ENCODE assay signal across 10 cellular contexts in genomic region chr15:69081310-69082004, GRCh38.
DNase-seq lines count a peak whose midpoint lies in the region; ATAC-seq, FAIRE-seq and TF ChIP-seq lines count a peak whose summit lies in the region.
"Had no signal": no experiment of that assay in that cellular context is flagged by ENCODE, and none has a peak within 500 bp of the region (broad histone marks: within the 10 kb centered on the region; RNA-seq: fewer than 3 reads in every experiment).

No MANE protein-coding gene starts in this region.

- H3K9ac ChIP-seq in SK-N-SH, result no peak overlapping the region

- peak; percentile 11; the same call in 1 of the 2 replicates for TF ChIP-seq CTCF in SK-N-SH (IDR thresholded peaks at IDR 0.05)
- peak in 2 of 12 donors; percentile 11 to 12 for TF ChIP-seq CTCF in heart left ventricle (IDR thresholded peaks at IDR 0.05)
- TF ChIP-seq CTCF in pancreas (IDR thresholded peaks at IDR 0.05), result no peak

- peak overlapping the region; percentile 69 to 83 for H3K27ac ChIP-seq in SK-N-SH (ENCODE audit: low read depth in 2 of 2, low read length in 1 of 2)
- H3K27ac ChIP-seq in heart left ventricle, result peak overlapping the region; percentile 70 to 90 (median 83)
- peak overlapping the region in 2 of 4 donors; percentile 34 to 36 for H3K27ac ChIP-seq in pancreas

- CTCF ChIA-PET in SK-N-SH (lab: Yijun Ruan, JAX) (interaction anchor here (0.9 kb wide), 1 partner anchor 15 kb away, joined by 4 read pairs; no protein-coding TSS in a partner anchor), HEK293T (lab: Yijun Ruan, JAX) (no interaction called here)

- H3K4me1 ChIP-seq in SK-N-SH (ENCODE audit: control insufficient read depth in 1 of 2, insufficient read depth in 2 of 2, low read depth in 1 of 2, low read length in 1 of 2) (peaks cover 29 to 38% of the 10 kb centered on the region in 2 experiments), heart left ventricle (peaks cover 0 to 45% (median 37%) of the 10 kb centered on the region in 12 donors), pancreas (peaks cover 0 to 6% (median 0%) of the 10 kb centered on the region in 3 donors)

- POLR2A ChIA-PET in SK-N-SH (lab: Yijun Ruan, JAX), result no interaction called here
- POLR2A ChIA-PET in HEK293T (lab: Yijun Ruan, JAX), result interaction anchor here (1.5 to 1.8 kb wide), 2 partner anchors 79 to 381 kb away, joined by 3 to 5 read pairs; partner anchors contain the start of gene GLCE

- H3K79me2 ChIP-seq in SK-N-SH (ENCODE audit: insufficient read depth), result no peaks in the 10 kb centered on the region

- H3K36me3 ChIP-seq in SK-N-SH (replicated peaks in 1 of 2; ENCODE audit: control insufficient read depth in 1 of 2, insufficient read depth in 2 of 2, low read length in 1 of 2), result no peaks in the 10 kb centered on the region
- H3K36me3 ChIP-seq in heart left ventricle, result no peaks in the 10 kb centered on the region
- no peaks in the 10 kb centered on the region for H3K36me3 ChIP-seq in pancreas

- H2AFZ ChIP-seq in SK-N-SH (ENCODE audit: low read depth), result peak overlapping the region; percentile 80; the same call in 1 of the 2 replicates

- DNase-seq in AG08395 (ENCODE audit: low spot score) (peak; percentile 48), SK-N-SH (no peak), heart left ventricle (peak; percentile 78 to 87 (median 80)), pancreas (peak in 3 of 6 donors; percentile 18 to 29 (median 26)), HEK293T (ENCODE audit: extremely low spot score) (no peak), NCI-H524 (lab: John Stamatoyannopoulos, UW) (no peak), DMS79 treated with DMSO at 0.1 percent for 48 hours (lab: John Stamatoyannopoulos, UW) (no peak), head of caudate nucleus (no peak)
- DNase-seq: effector CD8-positive, alpha-beta T cell had no signal

- intact Hi-C loops in heart left ventricle (cut with DNase I) (loop anchor here in 5 of 10 donors (2.0 to 5.0 kb wide), 2 partner anchors 79 to 81 kb away; partner anchors contain the start of gene GLCE (in 5 of the 5)), pancreas (cut with DNase I) (no loop called here), head of caudate nucleus (cut with DNase I) (no loop called here)

- no peaks in the 10 kb centered on the region for H3K27me3 ChIP-seq in SK-N-SH (ENCODE audit: insufficient read depth)
- no peaks in the 10 kb centered on the region for H3K27me3 ChIP-seq in heart left ventricle
- no peaks in the 10 kb centered on the region for H3K27me3 ChIP-seq in pancreas

- peak; percentile 66 to 89 (median 86) for ATAC-seq in heart left ventricle
- peak in 3 of 4 donors; percentile 58 to 74 (median 66) for ATAC-seq in pancreas
- ATAC-seq: K562 had no signal

- H4K20me1 ChIP-seq in SK-N-SH (ENCODE audit: insufficient read depth), result no peaks in the 10 kb centered on the region

- peaks cover 8% of the 10 kb centered on the region for H3F3A ChIP-seq in SK-N-SH (replicated peaks; ENCODE audit: insufficient read depth)

- FAIRE-seq in pancreas (lab: Jason Lieb, UNC), result no peak
- FAIRE-seq: K562 had no signal

- no peaks in the 10 kb centered on the region for H3K9me2 ChIP-seq in SK-N-SH

- no peaks in the 10 kb centered on the region for H3K9me3 ChIP-seq in SK-N-SH
- H3K9me3 ChIP-seq in heart left ventricle, result no peaks in the 10 kb centered on the region
- no peaks in the 10 kb centered on the region for H3K9me3 ChIP-seq in pancreas

- peak overlapping the region; percentile 71 for H3K4me2 ChIP-seq in SK-N-SH

- TF ChIP-seq POLR2A in heart left ventricle (IDR thresholded peaks at IDR 0.05), result no peak

- TF ChIP-seq RAD21 in SK-N-SH (IDR thresholded peaks at IDR 0.05; ENCODE audit: low read length), result no peak

- H3K4me3 ChIP-seq in SK-N-SH (ENCODE audit: low read depth in 2 of 2, low read length in 1 of 2), result 0 out of 4 replicates have a peak overlapping the region, but pooled peaks of 1 of the 2 experiments have one; percentile 30
- peak overlapping the region in 3 of 12 donors; percentile 2 to 22 (median 3) for H3K4me3 ChIP-seq in heart left ventricle
- H3K4me3 ChIP-seq in pancreas, result no peak overlapping the region
- H3K4me3 ChIP-seq: K562 had no signal

- WGBS in SK-N-SH (ENCODE audit: low lambda C conversion rate), result 60% methylated on average over 10 of the region's 10 CpGs
- 29 to 56% (median 35%) methylated on average over 10 of the region's 10 CpGs for WGBS in heart left ventricle, 4 donors
- WGBS in pancreas, 2 donors, result 69 to 70% methylated on average over 10 of the region's 10 CpGs

- TF ChIP-seq EP300 in SK-N-SH (IDR thresholded peaks at IDR 0.05; ENCODE audit: borderline replicate concordance in 1 of 2, low read depth in 1 of 2, low read length in 1 of 2), result no peak

TF ChIP-seq in SK-N-SH, 30 proteins besides CTCF, POLR2A, EP300 and RAD21:
- no peak for TF ChIP-seq FOXJ3 (CRISPR knock-in tag; IDR thresholded peaks at IDR 0.05)
- TF ChIP-seq FOXM1 (IDR thresholded peaks at IDR 0.05; ENCODE audit: low read depth), result no peak
- no peak for TF ChIP-seq MXI1 (IDR thresholded peaks at IDR 0.05; ENCODE audit: low read depth, low read length)

TF ChIP-seq in HEK293T, 16 proteins besides CTCF, POLR2A, EP300 and RAD21:
- TF ChIP-seq ELF4 (IDR thresholded peaks at IDR 0.05) (no peak), CTBP1 (IDR thresholded peaks at IDR 0.05; ENCODE audit: borderline replicate concordance) (no peak), FOXA1 (IDR thresholded peaks at IDR 0.05) (no peak), ZNF384 (IDR thresholded peaks at IDR 0.05) (no peak), LEF1 (IDR thresholded peaks at IDR 0.05; ENCODE audit: borderline replicate concordance) (no peak), SUZ12 (IDR thresholded peaks at IDR 0.05) (no peak), SP1 (IDR thresholded peaks at IDR 0.05) (no peak), L3MBTL2 (conservative IDR thresholded peaks at IDR 0.05) (no peak), NFRKB (IDR thresholded peaks at IDR 0.05) (no peak), ARNT (IDR thresholded peaks at IDR 0.05) (no peak), FOXM1 (IDR thresholded peaks at IDR 0.05; ENCODE audit: borderline replicate concordance) (no peak), PKNOX1 (IDR thresholded peaks at IDR 0.05) (no peak), FOXK2 (IDR thresholded peaks at IDR 0.05) (no peak), TARDBP (IDR thresholded peaks at IDR 0.05) (no peak), BHLHE40 (IDR thresholded peaks at IDR 0.05; ENCODE audit: borderline replicate concordance) (no peak), HDGF (IDR thresholded peaks at IDR 0.05; ENCODE audit: borderline replicate concordance) (no peak)

Comparison
In these comparisons a context has a peak if more than half of its experiments do, and no peak if none do; other contexts are left out.
1. DNase-seq: peak in AG08395 (single experiment) and heart left ventricle (5 of 5); none in SK-N-SH (single experiment), HEK293T (single experiment), NCI-H524 (0 of 2), DMS79 treated with DMSO at 0.1 percent for 48 hours (single experiment) and head of caudate nucleus (0 of 42).